8 cellular contexts compared by ENCODE assay signal in genomic region chr17:54968259-54968953, GRCh38. TPM values are rescaled to one million over a fixed set of nuclear protein-coding genes. Genes with fewer than 3 reads are reported as not detected.
A peak's percentile ranks its signal among the peaks of the same experiment; 100 is the strongest.
DNase-seq lines count a peak whose midpoint lies in the region; ATAC-seq and TF ChIP-seq lines count a peak whose summit lies in the region.

TSS of gene COX11 (minus strand) at chr17:54968654. CDS start at chr17:54968646, 8 bp downstream.
TSS of gene STXBP4 (plus strand) at chr17:54968765. CDS start at chr17:54986220, 17,455 bp downstream.

- peaks cover 0 to 25% of the 10 kb centered on the region in 2 donors for H3K4me1 ChIP-seq in right atrium auricular region
- peaks cover 4% of the 10 kb centered on the region for H3K4me1 ChIP-seq in prostate gland (replicated peaks)

- H3K4me3 ChIP-seq in right atrium auricular region (peak within 1 kb of the TSS; percentile 83 to 94), prostate gland (peak within 1 kb of the TSS; percentile 68 to 83)

- no peaks in the 10 kb centered on the region for H3K27me3 Mint-ChIP-seq in T-cell

- H3K27ac Mint-ChIP-seq in T-cell, result no peak within 1 kb of the TSS

- H3K36me3 ChIP-seq in right atrium auricular region (peaks cover 17% of the 10 kb centered on the region), prostate gland (no peaks in the 10 kb centered on the region)

- no peaks in the 10 kb centered on the region for H3K9me3 Mint-ChIP-seq in T-cell

- WGBS in prostate gland, result under 1% methylated on average over 56 of the region's 56 CpGs

- H3K4me3 Mint-ChIP-seq in T-cell, result no peak within 1 kb of the TSS

- H3K27me3 ChIP-seq in right atrium auricular region (no peaks in the 10 kb centered on the region), prostate gland (replicated peaks; ENCODE audit: insufficient read depth) (no peaks in the 10 kb centered on the region)

- peak within 1 kb of the TSS; percentile 90 to 94 for H3K27ac ChIP-seq in right atrium auricular region
- peak within 1 kb of the TSS; percentile 81 to 83 for H3K27ac ChIP-seq in prostate gland

- peaks cover 26 to 29% (median 28%) of the 10 kb centered on the region in 3 donors for H3K4me1 Mint-ChIP-seq in T-cell

- peak; percentile 75 for TF ChIP-seq POLR2A in prostate gland (IDR thresholded peaks at IDR 0.05)

- CTCF ChIA-PET in T-cell (lab: Charles Lee), result interaction anchor here in 1 of 2 donors (0.8 to 1.0 kb wide), 2 partner anchors 21 to 268 kb away, joined by 3 read pairs; no protein-coding TSS in a partner anchor

- ATAC-seq in GM18499 (IDR thresholded peaks at IDR 0.05; ENCODE audit: insufficient read depth, unreplicated experiment) (peak; percentile 88), HG02885 (IDR thresholded peaks at IDR 0.05; ENCODE audit: poor library complexity, unreplicated experiment) (peak; percentile 94), T-cell (replicated peaks in 1 of 4) (peak; percentile 97 to 99 (median 98))

- POLR2A ChIA-PET in T-cell (lab: Charles Lee), result no interaction called here

- TF ChIP-seq CTCF in right atrium auricular region (IDR thresholded peaks at IDR 0.05) (peak; percentile 41 to 69), prostate gland (IDR thresholded peaks at IDR 0.05) (peak in 2 of 4 experiments; percentile 40 to 46)

- DNase-seq in NCI-H146 treated with DMSO at 0.1 percent for 48 hours (lab: John Stamatoyannopoulos, UW; ENCODE audit: unreplicated experiment), result peak; percentile 88
- DNase-seq in T-cell, result peak; percentile 90 to 96 (median 93)
- DNase-seq in anterior cingulate cortex (lab: John Stamatoyannopoulos, UW), result peak; percentile 56 to 98 (median 91)
- DNase-seq in right atrium auricular region (ENCODE audit: low spot score), result peak; percentile 94
- peak; percentile 97 for DNase-seq in prostate gland (ENCODE audit: low spot score)
- DNase-seq in ureter (ENCODE audit: low spot score), result peak; percentile 96

- intact Hi-C loops in prostate gland (cut with DNase I), result loop anchor here (5.0 kb wide), 1 partner anchor 66 kb away; the partner anchor contains the start of gene TOM1L1

- H3K9me3 ChIP-seq in right atrium auricular region (no peaks in the 10 kb centered on the region), prostate gland (no peaks in the 10 kb centered on the region)

- H3K36me3 Mint-ChIP-seq in T-cell, result peaks cover 6% of the 10 kb centered on the region

RNA-seq across cellular contexts. Expression of gene COX11, which starts in this region (rescaled TPM):
- total RNA-seq in T-cell (10 to 100 TPM; 37.6 to 74.1 (median 56.0) TPM), right atrium auricular region (10 to 100 TPM; 57.1 to 75.3 TPM), prostate gland (10 to 100 TPM; 33.1 to 82.1 TPM), ureter (40.4 TPM)

RNA-seq across cellular contexts. Expression of gene STXBP4, which starts in this region (rescaled TPM):
- 10 to 100 TPM in 1 of 5 donors, 1 to 10 TPM in 4; 5.7 to 10.6 (median 9.1) TPM for total RNA-seq in T-cell
- 10 to 100 TPM in 1 of 2 donors, 1 to 10 TPM in 1; 3.9 to 17.1 TPM for total RNA-seq in right atrium auricular region
- 10 to 100 TPM in 1 of 2 donors, 1 to 10 TPM in 1; 7.2 to 29.0 TPM for total RNA-seq in prostate gland
- total RNA-seq in ureter, result 19.3 TPM

Comparison
In these comparisons a context has a peak if more than half of its experiments do, and no peak if none do; other contexts are left out.
1. Peak in every context shown above with its lines: DNase-seq, ATAC-seq, H3K4me3 ChIP-seq and H3K27ac ChIP-seq.